Comparison of ENCODE assay signal across 12 cellular contexts in genomic region chr5:66796306-66797292, GRCh38.
DNase-seq lines count a peak whose midpoint lies in the region; ATAC-seq and TF ChIP-seq lines count a peak whose summit lies in the region.
"Had no signal": no experiment of that assay in that cellular context is flagged by ENCODE, and none has a peak within 500 bp of the region (broad histone marks: within the 10 kb centered on the region; RNA-seq: fewer than 3 reads in every experiment).

No MANE protein-coding gene starts in this region.

- H3K27me3 ChIP-seq in SK-N-SH (ENCODE audit: insufficient read depth) (no peaks in the 10 kb centered on the region), vagina (no peaks in the 10 kb centered on the region)

- POLR2A ChIA-PET in HEK293 (lab: Yijun Ruan, JAX), result no interaction called here
- POLR2A ChIA-PET in SK-N-SH (lab: Yijun Ruan, JAX), result no interaction called here

- TF ChIP-seq CTCF in AG09319 (IDR thresholded peaks at IDR 0.05; ENCODE audit: low read depth, low read length) (peak; percentile 27), HEK293 (tag by site-specific recombination; IDR thresholded peaks at IDR 0.05) (no peak), SK-N-SH (IDR thresholded peaks at IDR 0.05) (peak; percentile 30), vagina (IDR thresholded peaks at IDR 0.05) (no peak)

- H3K9ac ChIP-seq in SK-N-SH, result no peak overlapping the region

- DNase-seq in AG09319 (ENCODE audit: extremely low read depth, low read depth) (no peak), SK-N-SH (peak; percentile 16), left ventricle myocardium superior (no peak), SW480 (ENCODE audit: low spot score) (no peak), vagina (ENCODE audit: extremely low spot score in 2 of 2) (no peak), NCI-H187 treated with DMSO at 0.1 percent for 48 hours (lab: John Stamatoyannopoulos, UW) (no peak), head of caudate nucleus (no peak)
- DNase-seq: activated effector memory CD4-positive, alpha-beta T cell treated with anti-CD3 and anti-CD28 coated beads, Interleukin-2, amount 50 U/mL, for 16 hours; NCI-H1694 treated with DMSO at 0.1 percent for 48 hours; tibial artery had no signal

- H3K4me1 ChIP-seq in HEK293 (ENCODE audit: control insufficient read depth, insufficient read depth, low read length), result no peaks in the 10 kb centered on the region
- no peaks in the 10 kb centered on the region for H3K4me1 ChIP-seq in SK-N-SH (ENCODE audit: control insufficient read depth in 1 of 2, insufficient read depth in 2 of 2, low read depth in 1 of 2, low read length in 1 of 2)
- no peaks in the 10 kb centered on the region for H3K4me1 ChIP-seq in vagina
- H3K4me1 ChIP-seq: tibial artery had no signal

- no peak for TF ChIP-seq EP300 in SK-N-SH (IDR thresholded peaks at IDR 0.05; ENCODE audit: borderline replicate concordance in 1 of 2, low read depth in 1 of 2, low read length in 1 of 2)

- intact Hi-C loops in left ventricle myocardium superior (cut with micrococcal nuclease), result no loop called here
- intact Hi-C loops in vagina (cut with DNase I), result no loop called here
- intact Hi-C loops in head of caudate nucleus (cut with DNase I), result no loop called here

- H3K9me3 ChIP-seq in HEK293 (ENCODE audit: control insufficient read depth, insufficient read depth, low read depth, low read length), result no peaks in the 10 kb centered on the region
- no peaks in the 10 kb centered on the region for H3K9me3 ChIP-seq in SK-N-SH
- H3K9me3 ChIP-seq in vagina, result no peaks in the 10 kb centered on the region
- H3K9me3 ChIP-seq: tibial artery had no signal

- H3K36me3 ChIP-seq in HEK293 (ENCODE audit: control insufficient read depth in 2 of 2, insufficient read depth in 1 of 2, low read length in 2 of 2) (no peaks in the 10 kb centered on the region), SK-N-SH (replicated peaks in 1 of 2; ENCODE audit: control insufficient read depth in 1 of 2, insufficient read depth in 2 of 2, low read length in 1 of 2) (no peaks in the 10 kb centered on the region), vagina (no peaks in the 10 kb centered on the region)
- H3K36me3 ChIP-seq: tibial artery had no signal

- CTCF ChIA-PET in HEK293 (lab: Yijun Ruan, JAX), result interaction anchor here (0.5 to 1.9 kb wide), 4 partner anchors 9 to 490 kb away, joined by 3 to 10 read pairs (median 6); no protein-coding TSS in a partner anchor
- CTCF ChIA-PET in SK-N-SH (lab: Yijun Ruan, JAX), result interaction anchor here (0.7 to 1.3 kb wide), 4 partner anchors 18 to 490 kb away, joined by 3 to 5 read pairs (median 3); no protein-coding TSS in a partner anchor

- H3K79me2 ChIP-seq in SK-N-SH (ENCODE audit: insufficient read depth), result no peaks in the 10 kb centered on the region

- no peaks in the 10 kb centered on the region for H3F3A ChIP-seq in SK-N-SH (replicated peaks; ENCODE audit: insufficient read depth)

- H3K4me3 ChIP-seq in HEK293 (ENCODE audit: low read depth, low read length) (no peak overlapping the region), SK-N-SH (ENCODE audit: low read depth in 2 of 2, low read length in 1 of 2) (no peak overlapping the region; a peak in 1 of 4 replicates), vagina (no peak overlapping the region)
- H3K4me3 ChIP-seq: tibial artery had no signal

- WGBS in SK-N-SH (ENCODE audit: low lambda C conversion rate), result 41% methylated on average over 9 of the region's 9 CpGs

- no peaks in the 10 kb centered on the region for H3K9me2 ChIP-seq in SK-N-SH

- no peaks in the 10 kb centered on the region for H4K20me1 ChIP-seq in SK-N-SH (ENCODE audit: insufficient read depth)

- peak; percentile 50 for ATAC-seq in left ventricle myocardium superior
- ATAC-seq: esophagus mucosa had no signal

- no peak overlapping the region for H2AFZ ChIP-seq in SK-N-SH (ENCODE audit: low read depth)

- H3K4me2 ChIP-seq in SK-N-SH, result no peak overlapping the region

- peak; percentile 40 for TF ChIP-seq RAD21 in SK-N-SH (IDR thresholded peaks at IDR 0.05; ENCODE audit: low read length)

- H3K27ac ChIP-seq in HEK293 (ENCODE audit: extremely low read depth, low read depth, low read length) (no peak overlapping the region), SK-N-SH (ENCODE audit: low read depth in 2 of 2, low read length in 1 of 2) (no peak overlapping the region), vagina (no peak overlapping the region)
- H3K27ac ChIP-seq: tibial artery had no signal

- no peak for TF ChIP-seq POLR2A in vagina (IDR thresholded peaks at IDR 0.05)

TF ChIP-seq in HEK293, 187 proteins besides CTCF, POLR2A, EP300 and RAD21:
- no peak for TF ChIP-seq YY1 (tag by site-specific recombination; IDR thresholded peaks at IDR 0.05)
- peak; percentile 90 for TF ChIP-seq REST (tag by site-specific recombination; IDR thresholded peaks at IDR 0.05)

TF ChIP-seq in SK-N-SH, 30 proteins besides CTCF, POLR2A, EP300 and RAD21:
- TF ChIP-seq SIN3A (IDR thresholded peaks at IDR 0.05; ENCODE audit: borderline replicate concordance, low read depth, low read length), result no peak
- peak; percentile 78; the same call in 1 of the 2 replicates for TF ChIP-seq REST (IDR thresholded peaks at IDR 0.05; ENCODE audit: low read depth, low read length)

Comparison
In these comparisons a context has a peak if more than half of its experiments do, and no peak if none do; other contexts are left out.
1. CTCF ChIP-seq: peak in AG09319 (single experiment) and SK-N-SH (single experiment); none in HEK293 (single experiment) and vagina (0 of 3).